Comparison of ENCODE assay signal across 18 cellular contexts in genomic region chr4:71411976-71412375, GRCh38.
"Had no signal": no experiment of that assay in that cellular context is flagged by ENCODE, and none has a peak within 500 bp of the region (broad histone marks: within the 10 kb centered on the region; RNA-seq: fewer than 3 reads in every experiment).

No MANE protein-coding gene starts in this region.

- DNase-seq: activated B cell treated with CpG ODN at 0.5 μM for 24 hours; activated CD4-positive, alpha-beta memory T cell treated with anti-CD3 and anti-CD28 coated beads for 36 hours; activated CD4-positive, alpha-beta T cell treated with anti-CD3 and anti-CD28 coated beads for 4 hours; activated CD8-positive, alpha-beta memory T cell treated with anti-CD3 and anti-CD28 coated beads, Interleukin-2, amount 10 ng/mL, durations not matched to agents 7 days and 5 days; brain microvascular endothelial cell; cortex of kidney; effector CD4-positive, alpha-beta T cell; left cardiac atrium; lower lobe of right lung; sigmoid colon; stimulated activated CD8-positive, alpha-beta memory T cell treated with anti-CD3 and anti-CD28 coated beads, Interleukin-4, amount 100 ng/mL, for 48 hours; stimulated activated naive CD4-positive, alpha-beta T cell; thyroid gland had no signal

- ATAC-seq: activated CD8-positive, alpha-beta memory T cell treated with anti-CD3 and anti-CD28 coated beads, Interleukin-2, amount 10 ng/mL, durations not matched to agents 7 days and 5 days; esophagus mucosa; left cardiac atrium; lower lobe of right lung; natural killer cell treated with Interleukin-12 subunit alpha and Interleukin-12 subunit beta and Interleukin-15 and Interleukin-18, amount 100 ng/mL, for 72 hours had no signal

- H3K27me3 ChIP-seq: brain microvascular endothelial cell, neutrophil, sigmoid colon, thyroid gland had no signal

- H3K27ac Mint-ChIP-seq: activated B cell treated with CpG ODN at 0.5 μM for 24 hours; activated CD4-positive, alpha-beta memory T cell treated with anti-CD3 and anti-CD28 coated beads for 36 hours; activated CD8-positive, alpha-beta memory T cell treated with anti-CD3 and anti-CD28 coated beads, Interleukin-2, amount 10 ng/mL, durations not matched to agents 7 days and 5 days; activated naive CD8-positive, alpha-beta T cell; natural killer cell treated with Interleukin-12 subunit alpha and Interleukin-12 subunit beta and Interleukin-15 and Interleukin-18, amount 100 ng/mL, for 72 hours had no signal

- H3K4me3 Mint-ChIP-seq: activated B cell treated with CpG ODN at 0.5 μM for 24 hours; activated CD4-positive, alpha-beta memory T cell treated with anti-CD3 and anti-CD28 coated beads for 36 hours; activated CD8-positive, alpha-beta memory T cell treated with anti-CD3 and anti-CD28 coated beads, Interleukin-2, amount 10 ng/mL, durations not matched to agents 7 days and 5 days; activated naive CD8-positive, alpha-beta T cell; central memory CD8-positive, alpha-beta T cell; natural killer cell treated with Interleukin-12 subunit alpha and Interleukin-12 subunit beta and Interleukin-15 and Interleukin-18, amount 100 ng/mL, for 72 hours had no signal

- H3K27ac ChIP-seq: brain microvascular endothelial cell, lower lobe of right lung, neutrophil, sigmoid colon, thyroid gland had no signal

- H3K4me3 ChIP-seq: lower lobe of right lung, sigmoid colon, thyroid gland had no signal

- H3K9me3 ChIP-seq: neutrophil, thyroid gland had no signal

- H3K36me3 ChIP-seq: brain microvascular endothelial cell, lower lobe of right lung, neutrophil, sigmoid colon, thyroid gland had no signal

- H3K36me3 Mint-ChIP-seq: activated CD4-positive, alpha-beta memory T cell treated with anti-CD3 and anti-CD28 coated beads for 36 hours; activated naive CD8-positive, alpha-beta T cell had no signal

- H3K4me1 ChIP-seq: lower lobe of right lung, sigmoid colon, thyroid gland had no signal

- H3K27me3 Mint-ChIP-seq: activated B cell treated with CpG ODN at 0.5 μM for 24 hours; activated CD4-positive, alpha-beta memory T cell treated with anti-CD3 and anti-CD28 coated beads for 36 hours; activated CD8-positive, alpha-beta memory T cell treated with anti-CD3 and anti-CD28 coated beads, Interleukin-2, amount 10 ng/mL, durations not matched to agents 7 days and 5 days; activated naive CD8-positive, alpha-beta T cell; central memory CD8-positive, alpha-beta T cell; natural killer cell treated with Interleukin-12 subunit alpha and Interleukin-12 subunit beta and Interleukin-15 and Interleukin-18, amount 100 ng/mL, for 72 hours had no signal

- H3K4me1 Mint-ChIP-seq: activated B cell treated with CpG ODN at 0.5 μM for 24 hours; activated CD8-positive, alpha-beta memory T cell treated with anti-CD3 and anti-CD28 coated beads, Interleukin-2, amount 10 ng/mL, durations not matched to agents 7 days and 5 days; central memory CD8-positive, alpha-beta T cell had no signal
